In the genomic region with DNA sequence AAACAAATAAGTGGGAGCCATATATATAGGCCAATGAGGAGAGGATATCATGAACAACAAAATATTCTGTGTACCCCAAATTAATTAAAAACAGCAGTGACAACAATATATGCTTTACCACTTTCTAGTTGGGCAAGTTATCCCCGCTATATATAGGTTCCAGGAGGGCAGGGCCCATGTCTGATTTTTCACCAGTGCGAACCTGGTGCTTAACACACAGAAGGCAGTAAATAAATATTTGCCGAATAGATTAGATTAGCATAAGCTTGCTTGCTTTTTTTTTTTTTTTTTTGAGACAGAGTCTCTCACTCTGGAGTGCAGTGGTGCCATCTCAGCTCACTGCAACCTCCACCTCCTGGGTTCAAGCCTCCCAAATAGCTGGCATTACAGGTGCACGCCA, we compare ENCODE assay signal across 1 cellular context.
TF ChIP-seq lines count a peak whose summit lies in the region.

No MANE protein-coding gene starts in this region.

TF ChIP-seq in HepG2, 621 proteins besides CTCF, POLR2A, EP300 and RAD21:
- TF ChIP-seq ZNF530 (CRISPR knock-in tag; IDR thresholded peaks at IDR 0.05; ENCODE audit: low read depth): no peak
- peak; percentile 61; the same call in 1 of the 2 replicates for TF ChIP-seq ZNF460 (CRISPR knock-in tag; IDR thresholded peaks at IDR 0.05; ENCODE audit: borderline replicate concordance)
- no peak for TF ChIP-seq ZNF616 (CRISPR knock-in tag; IDR thresholded peaks at IDR 0.05; ENCODE audit: low read depth)
- TF ChIP-seq ZEB1 (IDR thresholded peaks at IDR 0.05; ENCODE audit: insufficient replicate concordance, low read depth): no peak
